22 cellular contexts compared by ENCODE assay signal in genomic region chr20:44952731-44953130, GRCh38. TPM values are rescaled to one million over a fixed set of nuclear protein-coding genes. Genes with fewer than 3 reads are reported as not detected.
DNase-seq lines count a peak whose midpoint lies in the region; ATAC-seq and TF ChIP-seq lines count a peak whose summit lies in the region.
"Had no signal": no experiment of that assay in that cellular context is flagged by ENCODE, and none has a peak within 500 bp of the region (broad histone marks: within the 10 kb centered on the region; RNA-seq: fewer than 3 reads in every experiment).

No MANE protein-coding gene starts in this region.

- H3K4me1 Mint-ChIP-seq in stimulated activated naive CD8-positive, alpha-beta T cell treated with anti-CD3 and anti-CD28 coated beads, Interleukin-15, Interleukin-2, amounts not matched to agents 100 ng/mL and 50 ng/mL, for 24 hours (ENCODE audit: low read depth): peaks cover 42% of the 10 kb centered on the region
- H3K4me1 Mint-ChIP-seq in activated B cell treated with CpG ODN at 0.5 μM for 24 hours: peaks cover 50% of the 10 kb centered on the region
- H3K4me1 Mint-ChIP-seq in memory B cell: peaks cover 34% of the 10 kb centered on the region
- H3K4me1 Mint-ChIP-seq: neural crest cell had no signal

- H3K9me3 ChIP-seq in adrenal gland (replicated peaks in 1 of 3): no peaks in the 10 kb centered on the region
- H3K9me3 ChIP-seq in right lobe of liver: no peaks in the 10 kb centered on the region

- H3K27me3 Mint-ChIP-seq in stimulated activated naive CD8-positive, alpha-beta T cell treated with anti-CD3 and anti-CD28 coated beads, Interleukin-15, Interleukin-2, amounts not matched to agents 100 ng/mL and 50 ng/mL, for 24 hours: no peaks in the 10 kb centered on the region
- H3K27me3 Mint-ChIP-seq in activated B cell treated with CpG ODN at 0.5 μM for 24 hours (no peaks in the 10 kb centered on the region), memory B cell (no peaks in the 10 kb centered on the region)

- intact Hi-C loops in activated B cell treated with CpG ODN at 0.5 μM for 24 hours (cut with micrococcal nuclease): no loop called here
- intact Hi-C loops in adrenal gland (cut with DNase I): no loop called here
- intact Hi-C loops in right lobe of liver (cut with DNase I): no loop called here

- no peak for ATAC-seq in stimulated activated naive CD8-positive, alpha-beta T cell treated with anti-CD3 and anti-CD28 coated beads, Interleukin-15, Interleukin-2, amounts not matched to agents 100 U/mL and 50 U/mL, for 24 hours
- ATAC-seq in activated B cell treated with CpG ODN at 0.5 μM for 24 hours (ENCODE audit: low read depth): no peak
- ATAC-seq in memory B cell (ENCODE audit: low read depth): no peak
- ATAC-seq in GM18867 (IDR thresholded peaks at IDR 0.05; ENCODE audit: unreplicated experiment): no peak
- no peak for ATAC-seq in right lobe of liver
- ATAC-seq: activated CD4-positive, CD25-positive, alpha-beta regulatory T cell treated with anti-CD3 and anti-CD28 coated beads, Interleukin-2, amount 50 U/mL, for 24 hours; foreskin keratinocyte; left lobe of liver had no signal

- POLR2A ChIA-PET in activated B cell treated with CpG ODN at 0.5 μM for 24 hours (lab: Charles Lee): interaction anchor here (1.3 kb wide), 1 partner anchor 10 kb away, joined by 5 read pairs; no protein-coding TSS in a partner anchor

- no peaks in the 10 kb centered on the region for H3K9me3 Mint-ChIP-seq in stimulated activated naive CD8-positive, alpha-beta T cell treated with anti-CD3 and anti-CD28 coated beads, Interleukin-15, Interleukin-2, amounts not matched to agents 100 ng/mL and 50 ng/mL, for 24 hours
- no peaks in the 10 kb centered on the region for H3K9me3 Mint-ChIP-seq in activated B cell treated with CpG ODN at 0.5 μM for 24 hours
- H3K9me3 Mint-ChIP-seq in memory B cell: no peaks in the 10 kb centered on the region
- H3K9me3 Mint-ChIP-seq: mesothelial cell of epicardium, neural crest cell had no signal

- H3K27ac ChIP-seq in adrenal gland (no peak overlapping the region), right lobe of liver (no peak overlapping the region)
- H3K27ac ChIP-seq: foreskin keratinocyte, RWPE1, SK-N-MC, skin epidermis had no signal

- peak overlapping the region; percentile 66 for H3K27ac Mint-ChIP-seq in stimulated activated naive CD8-positive, alpha-beta T cell treated with anti-CD3 and anti-CD28 coated beads, Interleukin-15, Interleukin-2, amounts not matched to agents 100 ng/mL and 50 ng/mL, for 24 hours
- peak overlapping the region; percentile 42 for H3K27ac Mint-ChIP-seq in activated B cell treated with CpG ODN at 0.5 μM for 24 hours
- peak overlapping the region; percentile 60 for H3K27ac Mint-ChIP-seq in memory B cell

- DNase-seq in stimulated activated naive CD8-positive, alpha-beta T cell treated with anti-CD3 and anti-CD28 coated beads, Interleukin-15, Interleukin-2, amounts not matched to agents 100 U/mL and 50 U/mL, for 24 hours: no peak
- no peak for DNase-seq in activated B cell treated with CpG ODN at 0.5 μM for 24 hours
- DNase-seq in memory B cell (ENCODE audit: low spot score in 2 of 2): no peak
- no peak for DNase-seq in adrenal gland
- DNase-seq in right lobe of liver: no peak
- DNase-seq: activated effector memory CD4-positive, alpha-beta T cell treated with anti-CD3 and anti-CD28 coated beads, Interleukin-2, amount 50 U/mL, for 16 hours; Calu3; central memory CD4-positive, alpha-beta T cell; foreskin keratinocyte; NCI-H2171 treated with DMSO at 0.1 percent for 48 hours; NCI-H526 treated with DMSO at 0.1 percent for 48 hours; stimulated activated CD4-positive, alpha-beta T cell treated with anti-CD3 and anti-CD28 coated beads, Interleukin-1b, Interleukin-23, amount 100 ng/mL, for 48 hours; stimulated activated naive CD4-positive, alpha-beta T cell had no signal

- no peak for TF ChIP-seq CTCF in activated B cell treated with CpG ODN at 0.5 μM for 24 hours (IDR thresholded peaks at IDR 0.05)
- TF ChIP-seq CTCF in adrenal gland (IDR thresholded peaks at IDR 0.05): no peak
- TF ChIP-seq CTCF in right lobe of liver (IDR thresholded peaks at IDR 0.05): no peak

- H3K4me1 ChIP-seq in adrenal gland (replicated peaks in 1 of 2) (no peaks in the 10 kb centered on the region), right lobe of liver (peaks cover 0 to 2% (median under 1%) of the 10 kb centered on the region in 4 donors)

- H3K36me3 ChIP-seq in adrenal gland (replicated peaks in 1 of 2) (peaks cover 0 to 83% of the 10 kb centered on the region in 2 donors), right lobe of liver (peaks cover 0 to 53% (median 10%) of the 10 kb centered on the region in 4 donors)

- 86 to 100% (median 92%) methylated on average over 1 of the region's 1 CpG for WGBS in adrenal gland, 4 donors
- 82% methylated on average over 1 of the region's 1 CpG for WGBS in right lobe of liver (ENCODE audit: insufficient coverage, low coverage, low lambda C conversion rate, missing lambda C conversion rate)

- H3K4me3 ChIP-seq in adrenal gland (no peak overlapping the region), right lobe of liver (no peak overlapping the region)
- H3K4me3 ChIP-seq: SK-N-MC, skin epidermis had no signal

- H3K27me3 ChIP-seq in adrenal gland: no peaks in the 10 kb centered on the region
- H3K27me3 ChIP-seq in right lobe of liver: no peaks in the 10 kb centered on the region
- H3K27me3 ChIP-seq: foreskin keratinocyte had no signal

- CTCF ChIA-PET in activated B cell treated with CpG ODN at 0.5 μM for 24 hours (lab: Charles Lee): no interaction called here

- no peak overlapping the region for H3K4me3 Mint-ChIP-seq in stimulated activated naive CD8-positive, alpha-beta T cell treated with anti-CD3 and anti-CD28 coated beads, Interleukin-15, Interleukin-2, amounts not matched to agents 100 ng/mL and 50 ng/mL, for 24 hours
- no peak overlapping the region for H3K4me3 Mint-ChIP-seq in activated B cell treated with CpG ODN at 0.5 μM for 24 hours
- no peak overlapping the region for H3K4me3 Mint-ChIP-seq in memory B cell
- H3K4me3 Mint-ChIP-seq: mesothelial cell of epicardium, neural crest cell had no signal

- peaks cover 96% of the 10 kb centered on the region for H3K36me3 Mint-ChIP-seq in stimulated activated naive CD8-positive, alpha-beta T cell treated with anti-CD3 and anti-CD28 coated beads, Interleukin-15, Interleukin-2, amounts not matched to agents 100 ng/mL and 50 ng/mL, for 24 hours (ENCODE audit: low read depth)
- H3K36me3 Mint-ChIP-seq in activated B cell treated with CpG ODN at 0.5 μM for 24 hours (ENCODE audit: low read depth): peaks cover 97% of the 10 kb centered on the region
- peaks cover 41% of the 10 kb centered on the region for H3K36me3 Mint-ChIP-seq in memory B cell

- TF ChIP-seq POLR2A in adrenal gland (IDR thresholded peaks at IDR 0.05): no peak
- TF ChIP-seq POLR2A in right lobe of liver (IDR thresholded peaks at IDR 0.05): no peak

RNA-seq across cellular contexts. Expression of gene TOMM34, which starts 7.5 kb away (rescaled TPM):
- total RNA-seq in activated B cell treated with CpG ODN at 0.5 μM for 24 hours (18.2 and 22.7 TPM in 2 replicates), adrenal gland (10 to 100 TPM; 20.7 to 62.8 (median 48.3) TPM), right lobe of liver (10 to 100 TPM in 3 of 6 experiments, 1 to 10 TPM in 3; 6.7 to 17.7 (median 10.0) TPM)
- 100 to 1,000 TPM in 1 of 3 donors, 10 to 100 TPM in 2; 17.8 to 120 (median 30.7) TPM for polyA plus RNA-seq in adrenal gland

RNA-seq across cellular contexts. Expression of gene STK4, which starts 13.6 kb away (rescaled TPM):
- total RNA-seq in activated B cell treated with CpG ODN at 0.5 μM for 24 hours: 219 and 245 TPM in 2 replicates
- 10 to 100 TPM; 15.0 to 39.3 (median 32.7) TPM for total RNA-seq in adrenal gland
- polyA plus RNA-seq in adrenal gland: 10 to 100 TPM in 2 of 3 donors, 1 to 10 TPM in 1; 7.1 to 24.6 (median 11.1) TPM
- 10 to 100 TPM in 5 of 6 experiments, 1 to 10 TPM in 1; 9.7 to 17.5 (median 13.4) TPM for total RNA-seq in right lobe of liver

RNA-seq across cellular contexts. Expression of gene PABPC1L, which starts 42.9 kb away (rescaled TPM):
- total RNA-seq in activated B cell treated with CpG ODN at 0.5 μM for 24 hours (49.5 and 61.1 TPM in 2 replicates), adrenal gland (10 to 100 TPM in 5 of 8 donors, 1 to 10 TPM in 3; 2.8 to 31.2 (median 13.1) TPM), right lobe of liver (10 to 100 TPM in 5 of 6 experiments, 1 to 10 TPM in 1; 8.7 to 40.2 (median 27.7) TPM)
- 10 to 100 TPM in 2 of 3 donors, 1 to 10 TPM in 1; 3.9 to 90.3 (median 69.5) TPM for polyA plus RNA-seq in adrenal gland
